Comparison of ENCODE assay signal across 9 cellular contexts in genomic region chr4:6472387-6473263, GRCh38. TPM values are rescaled to one million over a fixed set of nuclear protein-coding genes. Genes with fewer than 3 reads are reported as not detected.
DNase-seq lines count a peak whose midpoint lies in the region; ATAC-seq and TF ChIP-seq lines count a peak whose summit lies in the region.
"Had no signal": no experiment of that assay in that cellular context is flagged by ENCODE, and none has a peak within 500 bp of the region (broad histone marks: within the 10 kb centered on the region; RNA-seq: fewer than 3 reads in every experiment).

Gene PPP2R2C (minus strand): TSS chr4:6472614. CDS start chr4:6472229, 385 bp downstream.

- no peaks in the 10 kb centered on the region for H3K4me1 ChIP-seq in thymus (ENCODE audit: control insufficient read depth, insufficient read depth, low read length)

- H3K27ac ChIP-seq in thymus (ENCODE audit: low read depth) = no peak within 1 kb of the TSS

- H3K36me3 ChIP-seq in thymus (ENCODE audit: control insufficient read depth, insufficient read depth) = no peaks in the 10 kb centered on the region

- ATAC-seq in activated naive CD8-positive, alpha-beta T cell treated with anti-CD3 and anti-CD28 coated beads, Interleukin-2, amount 10 ng/mL, durations not matched to agents 7 days and 5 days (ENCODE audit: low read depth) = peak; percentile 24
- ATAC-seq: CD8-positive, alpha-beta T cell had no signal

- H3K36me3 Mint-ChIP-seq in activated naive CD8-positive, alpha-beta T cell treated with anti-CD3 and anti-CD28 coated beads, Interleukin-2, amount 10 ng/mL, durations not matched to agents 7 days and 5 days = no peaks in the 10 kb centered on the region
- no peaks in the 10 kb centered on the region for H3K36me3 Mint-ChIP-seq in immature natural killer cell
- H3K36me3 Mint-ChIP-seq in HFFc6 (ENCODE audit: low read depth) = no peaks in the 10 kb centered on the region
- H3K36me3 Mint-ChIP-seq: CD8-positive, alpha-beta T cell had no signal

- DNase-seq in activated effector memory CD4-positive, alpha-beta T cell treated with anti-CD3 and anti-CD28 coated beads, Interleukin-2, amount 50 U/mL, for 16 hours = peak; percentile 46
- DNase-seq in activated effector memory CD4-positive, alpha-beta T cell treated with Interleukin-2 at 50 U/mL for 16 hours = no peak
- peak; percentile 33 for DNase-seq in activated naive CD8-positive, alpha-beta T cell treated with anti-CD3 and anti-CD28 coated beads, Interleukin-2, amount 10 ng/mL, durations not matched to agents 7 days and 5 days
- DNase-seq in immature natural killer cell (no peak), medulla oblongata (ENCODE audit: extremely low spot score) (no peak), HFFc6 (no peak), NCI-H1048 (lab: John Stamatoyannopoulos, UW) (no peak)

- TF ChIP-seq CTCF in HFFc6 (IDR thresholded peaks at IDR 0.05) = no peak

- peak within 1 kb of the TSS; percentile 15 for H3K4me3 ChIP-seq in thymus (ENCODE audit: low read length)

- H3K27ac Mint-ChIP-seq in activated naive CD8-positive, alpha-beta T cell treated with anti-CD3 and anti-CD28 coated beads, Interleukin-2, amount 10 ng/mL, durations not matched to agents 7 days and 5 days = no peak within 1 kb of the TSS
- H3K27ac Mint-ChIP-seq in immature natural killer cell (no peak within 1 kb of the TSS), HFFc6 (no peak within 1 kb of the TSS)
- H3K27ac Mint-ChIP-seq: CD8-positive, alpha-beta T cell had no signal

- H3K9me3 ChIP-seq in thymus (ENCODE audit: control insufficient read depth) = no peaks in the 10 kb centered on the region

- peaks cover 40% of the 10 kb centered on the region for H3K27me3 ChIP-seq in thymus (ENCODE audit: control insufficient read depth, insufficient read depth)

- no peaks in the 10 kb centered on the region for H3K9me3 Mint-ChIP-seq in activated naive CD8-positive, alpha-beta T cell treated with anti-CD3 and anti-CD28 coated beads, Interleukin-2, amount 10 ng/mL, durations not matched to agents 7 days and 5 days
- H3K9me3 Mint-ChIP-seq in immature natural killer cell (no peaks in the 10 kb centered on the region), HFFc6 (no peaks in the 10 kb centered on the region)
- H3K9me3 Mint-ChIP-seq: CD8-positive, alpha-beta T cell had no signal

- H3K4me1 Mint-ChIP-seq in activated naive CD8-positive, alpha-beta T cell treated with anti-CD3 and anti-CD28 coated beads, Interleukin-2, amount 10 ng/mL, durations not matched to agents 7 days and 5 days = peaks cover 3% of the 10 kb centered on the region
- H3K4me1 Mint-ChIP-seq in immature natural killer cell = peaks cover 0 to 5% of the 10 kb centered on the region in 2 donors
- no peaks in the 10 kb centered on the region for H3K4me1 Mint-ChIP-seq in HFFc6 (ENCODE audit: low read depth)

- POLR2A ChIA-PET in activated naive CD8-positive, alpha-beta T cell treated with anti-CD3 and anti-CD28 coated beads, Interleukin-2, amount 10 ng/mL, durations not matched to agents 7 days and 5 days (lab: Charles Lee) = no interaction called here

- H3K27me3 Mint-ChIP-seq in activated naive CD8-positive, alpha-beta T cell treated with anti-CD3 and anti-CD28 coated beads, Interleukin-2, amount 10 ng/mL, durations not matched to agents 7 days and 5 days = peaks cover 51% of the 10 kb centered on the region
- H3K27me3 Mint-ChIP-seq in immature natural killer cell (ENCODE audit: low read depth in 3 of 3) = peaks cover 9 to 38% (median 17%) of the 10 kb centered on the region in 3 donors
- H3K27me3 Mint-ChIP-seq in HFFc6 (ENCODE audit: insufficient read depth) = peaks cover 33% of the 10 kb centered on the region

- 4% methylated on average over 84 of the region's 86 CpGs for WGBS in thymus

- H3K4me3 Mint-ChIP-seq in activated naive CD8-positive, alpha-beta T cell treated with anti-CD3 and anti-CD28 coated beads, Interleukin-2, amount 10 ng/mL, durations not matched to agents 7 days and 5 days = peak within 1 kb of the TSS; percentile 13
- peak within 1 kb of the TSS in 4 of 5 donors; percentile 15 to 72 (median 31) for H3K4me3 Mint-ChIP-seq in immature natural killer cell
- H3K4me3 Mint-ChIP-seq in HFFc6 = no peak within 1 kb of the TSS; the same call in 1 of the 2 replicates
- H3K4me3 Mint-ChIP-seq: CD8-positive, alpha-beta T cell had no signal

RNA-seq across cellular contexts. Expression of gene PPP2R2C, which starts in this region (rescaled TPM):
- not detected for total RNA-seq in activated naive CD8-positive, alpha-beta T cell treated with anti-CD3 and anti-CD28 coated beads, Interleukin-2, amount 10 ng/mL, durations not matched to agents 7 days and 5 days
- polyA plus RNA-seq in immature natural killer cell (not detected), thymus (6.4 TPM)
- total RNA-seq in HFFc6 (2021; fragmentation: NEBNext Ultra II Directional; extraction: Animal tissue kit (Norgen Biotek cat#: 25700)) = under 1 TPM in 4 of 6 experiments, not detected in 2; 0.14 to 0.25 (median 0.23) TPM
- total RNA-seq: CD8-positive, alpha-beta T cell had no signal

Comparison
In these comparisons a context has a peak if more than half of its experiments do, and no peak if none do; other contexts are left out.
1. Peak in DNase-seq and ATAC-seq in activated naive CD8-positive, alpha-beta T cell treated with anti-CD3 and anti-CD28 coated beads, Interleukin-2, amount 10 ng/mL, durations not matched to agents 7 days and 5 days; RNA of the gene not detected or under 1 TPM.